1 cellular context compared by ENCODE assay signal in the genomic region with DNA sequence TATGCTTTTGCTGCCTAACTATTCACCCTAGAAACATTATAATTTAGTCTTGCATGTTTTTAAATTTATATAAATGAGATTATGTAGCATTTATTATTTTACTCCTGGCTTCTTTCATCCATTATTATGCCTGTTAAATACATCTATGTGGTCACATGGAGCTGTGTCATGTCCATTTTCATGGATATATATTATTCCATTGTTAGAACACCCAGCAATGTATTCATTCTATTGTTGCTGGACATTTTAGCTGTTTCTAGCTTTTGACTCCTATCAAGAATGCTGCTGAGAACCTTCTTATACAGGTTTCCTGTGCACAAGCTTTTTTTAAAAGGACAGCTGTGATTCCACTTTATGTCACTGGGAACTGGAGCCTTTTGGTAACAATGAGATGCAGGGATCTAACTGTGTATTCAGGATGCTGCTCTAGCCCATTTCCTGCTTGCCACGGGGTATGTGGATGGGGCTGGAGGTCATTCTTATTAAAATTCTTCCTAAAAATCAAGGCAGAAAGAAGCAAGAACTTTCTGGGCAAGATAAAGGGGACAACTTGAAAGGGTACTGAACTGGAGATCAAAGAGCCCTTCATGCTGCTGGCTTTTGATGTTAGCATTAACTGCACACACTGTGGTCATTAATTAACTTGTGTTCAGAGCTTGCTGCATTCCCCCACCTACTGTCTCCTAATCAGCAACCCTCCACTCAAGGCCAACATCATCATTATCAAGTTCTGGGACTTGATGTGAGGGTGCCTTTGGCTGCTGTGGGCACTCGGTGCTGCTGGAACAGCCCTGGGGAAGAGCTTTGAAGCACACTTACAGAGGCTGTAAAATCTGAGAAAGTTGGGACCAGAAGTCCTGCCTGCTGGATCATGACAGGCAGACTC.
TF ChIP-seq lines count a peak whose summit lies in the region.

No MANE protein-coding gene starts in this region.

TF ChIP-seq in HepG2, 621 proteins besides CTCF, POLR2A, EP300 and RAD21 (continued from another document and continues in another):
- TF ChIP-seq, protein P1, sequence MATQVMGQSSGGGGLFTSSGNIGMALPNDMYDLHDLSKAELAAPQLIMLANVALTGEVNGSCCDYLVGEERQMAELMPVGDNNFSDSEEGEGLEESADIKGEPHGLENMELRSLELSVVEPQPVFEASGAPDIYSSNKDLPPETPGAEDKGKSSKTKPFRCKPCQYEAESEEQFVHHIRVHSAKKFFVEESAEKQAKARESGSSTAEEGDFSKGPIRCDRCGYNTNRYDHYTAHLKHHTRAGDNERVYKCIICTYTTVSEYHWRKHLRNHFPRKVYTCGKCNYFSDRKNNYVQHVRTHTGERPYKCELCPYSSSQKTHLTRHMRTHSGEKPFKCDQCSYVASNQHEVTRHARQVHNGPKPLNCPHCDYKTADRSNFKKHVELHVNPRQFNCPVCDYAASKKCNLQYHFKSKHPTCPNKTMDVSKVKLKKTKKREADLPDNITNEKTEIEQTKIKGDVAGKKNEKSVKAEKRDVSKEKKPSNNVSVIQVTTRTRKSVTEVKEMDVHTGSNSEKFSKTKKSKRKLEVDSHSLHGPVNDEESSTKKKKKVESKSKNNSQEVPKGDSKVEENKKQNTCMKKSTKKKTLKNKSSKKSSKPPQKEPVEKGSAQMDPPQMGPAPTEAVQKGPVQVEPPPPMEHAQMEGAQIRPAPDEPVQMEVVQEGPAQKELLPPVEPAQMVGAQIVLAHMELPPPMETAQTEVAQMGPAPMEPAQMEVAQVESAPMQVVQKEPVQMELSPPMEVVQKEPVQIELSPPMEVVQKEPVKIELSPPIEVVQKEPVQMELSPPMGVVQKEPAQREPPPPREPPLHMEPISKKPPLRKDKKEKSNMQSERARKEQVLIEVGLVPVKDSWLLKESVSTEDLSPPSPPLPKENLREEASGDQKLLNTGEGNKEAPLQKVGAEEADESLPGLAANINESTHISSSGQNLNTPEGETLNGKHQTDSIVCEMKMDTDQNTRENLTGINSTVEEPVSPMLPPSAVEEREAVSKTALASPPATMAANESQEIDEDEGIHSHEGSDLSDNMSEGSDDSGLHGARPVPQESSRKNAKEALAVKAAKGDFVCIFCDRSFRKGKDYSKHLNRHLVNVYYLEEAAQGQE (IDR thresholded peaks at IDR 0.05; ENCODE audit: borderline replicate concordance in 1 of 2, low read depth in 1 of 2, low read length in 2 of 2) = peak in 1 of 2 experiments; percentile 48; a peak in 1 of 4 replicates
- TF ChIP-seq XRCC5 (optimal IDR thresholded peaks at IDR 0.05; ENCODE audit: low read length) = peak; percentile 66
- peak; percentile 10; the same call in 1 of the 2 replicates for TF ChIP-seq ZNF652 (CRISPR knock-in tag; IDR thresholded peaks at IDR 0.05; ENCODE audit: borderline replicate concordance, low read depth)
- TF ChIP-seq, protein P2, sequence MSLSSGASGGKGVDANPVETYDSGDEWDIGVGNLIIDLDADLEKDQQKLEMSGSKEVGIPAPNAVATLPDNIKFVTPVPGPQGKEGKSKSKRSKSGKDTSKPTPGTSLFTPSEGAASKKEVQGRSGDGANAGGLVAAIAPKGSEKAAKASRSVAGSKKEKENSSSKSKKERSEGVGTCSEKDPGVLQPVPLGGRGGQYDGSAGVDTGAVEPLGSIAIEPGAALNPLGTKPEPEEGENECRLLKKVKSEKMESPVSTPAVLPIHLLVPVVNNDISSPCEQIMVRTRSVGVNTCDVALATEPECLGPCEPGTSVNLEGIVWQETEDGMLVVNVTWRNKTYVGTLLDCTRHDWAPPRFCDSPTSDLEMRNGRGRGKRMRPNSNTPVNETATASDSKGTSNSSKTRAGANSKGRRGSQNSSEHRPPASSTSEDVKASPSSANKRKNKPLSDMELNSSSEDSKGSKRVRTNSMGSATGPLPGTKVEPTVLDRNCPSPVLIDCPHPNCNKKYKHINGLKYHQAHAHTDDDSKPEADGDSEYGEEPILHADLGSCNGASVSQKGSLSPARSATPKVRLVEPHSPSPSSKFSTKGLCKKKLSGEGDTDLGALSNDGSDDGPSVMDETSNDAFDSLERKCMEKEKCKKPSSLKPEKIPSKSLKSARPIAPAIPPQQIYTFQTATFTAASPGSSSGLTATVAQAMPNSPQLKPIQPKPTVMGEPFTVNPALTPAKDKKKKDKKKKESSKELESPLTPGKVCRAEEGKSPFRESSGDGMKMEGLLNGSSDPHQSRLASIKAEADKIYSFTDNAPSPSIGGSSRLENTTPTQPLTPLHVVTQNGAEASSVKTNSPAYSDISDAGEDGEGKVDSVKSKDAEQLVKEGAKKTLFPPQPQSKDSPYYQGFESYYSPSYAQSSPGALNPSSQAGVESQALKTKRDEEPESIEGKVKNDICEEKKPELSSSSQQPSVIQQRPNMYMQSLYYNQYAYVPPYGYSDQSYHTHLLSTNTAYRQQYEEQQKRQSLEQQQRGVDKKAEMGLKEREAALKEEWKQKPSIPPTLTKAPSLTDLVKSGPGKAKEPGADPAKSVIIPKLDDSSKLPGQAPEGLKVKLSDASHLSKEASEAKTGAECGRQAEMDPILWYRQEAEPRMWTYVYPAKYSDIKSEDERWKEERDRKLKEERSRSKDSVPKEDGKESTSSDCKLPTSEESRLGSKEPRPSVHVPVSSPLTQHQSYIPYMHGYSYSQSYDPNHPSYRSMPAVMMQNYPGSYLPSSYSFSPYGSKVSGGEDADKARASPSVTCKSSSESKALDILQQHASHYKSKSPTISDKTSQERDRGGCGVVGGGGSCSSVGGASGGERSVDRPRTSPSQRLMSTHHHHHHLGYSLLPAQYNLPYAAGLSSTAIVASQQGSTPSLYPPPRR (CRISPR knock-in tag; IDR thresholded peaks at IDR 0.05; ENCODE audit: borderline replicate concordance) = peak; percentile 97
- no peak for TF ChIP-seq FOXA1 (IDR thresholded peaks at IDR 0.05)
- TF ChIP-seq FOXA1 (CRISPR knock-in tag; IDR thresholded peaks at IDR 0.05) = peak; percentile 70
- peak; percentile 99 for TF ChIP-seq MIXL1 (CRISPR knock-in tag; IDR thresholded peaks at IDR 0.05)
- peak; percentile 80 for TF ChIP-seq ZNF781 (CRISPR knock-in tag; IDR thresholded peaks at IDR 0.05; ENCODE audit: borderline replicate concordance, not compliant biosample characterization)
- TF ChIP-seq ASH2L (IDR thresholded peaks at IDR 0.05; ENCODE audit: insufficient read length, low read depth, low read length) = peak; percentile 84
- TF ChIP-seq SCMH1 (CRISPR knock-in tag; IDR thresholded peaks at IDR 0.05; ENCODE audit: borderline replicate concordance) = no peak
- no peak for TF ChIP-seq SMAD9 (CRISPR knock-in tag; IDR thresholded peaks at IDR 0.05)
- TF ChIP-seq SMC3 (IDR thresholded peaks at IDR 0.05; ENCODE audit: low read length) = 0 out of 2 replicates have a peak, but pooled peaks have one; percentile 21
- TF ChIP-seq CENPT (CRISPR knock-in tag; IDR thresholded peaks at IDR 0.05; ENCODE audit: low read depth) = no peak
- no peak for TF ChIP-seq ZFP36 (IDR thresholded peaks at IDR 0.05; ENCODE audit: borderline replicate concordance, low read depth, low read length, partially characterized antibody)
- peak; percentile 96 for TF ChIP-seq REPIN1 (CRISPR knock-in tag; IDR thresholded peaks at IDR 0.05; ENCODE audit: borderline replicate concordance, low read depth)
- peak; percentile 74 for TF ChIP-seq ZNF3 (CRISPR knock-in tag; IDR thresholded peaks at IDR 0.05)
- peak; percentile 86; the same call in 1 of the 2 replicates for TF ChIP-seq DPF2 (CRISPR knock-in tag; IDR thresholded peaks at IDR 0.05; ENCODE audit: borderline replicate concordance, low read depth)
- TF ChIP-seq ZNF792 (CRISPR knock-in tag; IDR thresholded peaks at IDR 0.05) = peak; percentile 96
- TF ChIP-seq SOX5 (CRISPR knock-in tag; IDR thresholded peaks at IDR 0.05; ENCODE audit: borderline replicate concordance) = peak; percentile 98
- TF ChIP-seq ZBTB38 (CRISPR knock-in tag; IDR thresholded peaks at IDR 0.05) = 0 out of 2 replicates have a peak, but pooled peaks have one; percentile 36
- TF ChIP-seq MED13 (CRISPR knock-in tag; IDR thresholded peaks at IDR 0.05) = peak; percentile 97
- TF ChIP-seq ZBTB7B (CRISPR knock-in tag; IDR thresholded peaks at IDR 0.05) = peak; percentile 74; the same call in 1 of the 2 replicates
- TF ChIP-seq KDM6A (CRISPR knock-in tag; IDR thresholded peaks at IDR 0.05; ENCODE audit: low read depth) = peak; percentile 87
- TF ChIP-seq CBX5 (CRISPR knock-in tag; IDR thresholded peaks at IDR 0.05; ENCODE audit: borderline replicate concordance) = peak; percentile 96
- peak; percentile 76; the same call in 1 of the 2 replicates for TF ChIP-seq YEATS2 (CRISPR knock-in tag; IDR thresholded peaks at IDR 0.05; ENCODE audit: borderline replicate concordance)
- peak; percentile 79; the same call in 1 of the 2 replicates for TF ChIP-seq SIX1 (CRISPR knock-in tag; IDR thresholded peaks at IDR 0.05; ENCODE audit: borderline replicate concordance)
- TF ChIP-seq HNF4G (IDR thresholded peaks at IDR 0.05; ENCODE audit: borderline replicate concordance, low read depth, low read length) = peak; percentile 72; the same call in 1 of the 2 replicates
- peak; percentile 37; the same call in 1 of the 2 replicates for TF ChIP-seq HNF4G (CRISPR knock-in tag; IDR thresholded peaks at IDR 0.05; ENCODE audit: borderline replicate concordance, low read depth)
- TF ChIP-seq, protein P3, sequence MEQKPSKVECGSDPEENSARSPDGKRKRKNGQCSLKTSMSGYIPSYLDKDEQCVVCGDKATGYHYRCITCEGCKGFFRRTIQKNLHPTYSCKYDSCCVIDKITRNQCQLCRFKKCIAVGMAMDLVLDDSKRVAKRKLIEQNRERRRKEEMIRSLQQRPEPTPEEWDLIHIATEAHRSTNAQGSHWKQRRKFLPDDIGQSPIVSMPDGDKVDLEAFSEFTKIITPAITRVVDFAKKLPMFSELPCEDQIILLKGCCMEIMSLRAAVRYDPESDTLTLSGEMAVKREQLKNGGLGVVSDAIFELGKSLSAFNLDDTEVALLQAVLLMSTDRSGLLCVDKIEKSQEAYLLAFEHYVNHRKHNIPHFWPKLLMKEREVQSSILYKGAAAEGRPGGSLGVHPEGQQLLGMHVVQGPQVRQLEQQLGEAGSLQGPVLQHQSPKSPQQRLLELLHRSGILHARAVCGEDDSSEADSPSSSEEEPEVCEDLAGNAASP (CRISPR knock-in tag; IDR thresholded peaks at IDR 0.05; ENCODE audit: borderline replicate concordance) = peak; percentile 78; the same call in 1 of the 2 replicates
- peak; percentile 90 for TF ChIP-seq POLR2G (IDR thresholded peaks at IDR 0.05; ENCODE audit: low read depth, low read length)
- TF ChIP-seq, protein P4, sequence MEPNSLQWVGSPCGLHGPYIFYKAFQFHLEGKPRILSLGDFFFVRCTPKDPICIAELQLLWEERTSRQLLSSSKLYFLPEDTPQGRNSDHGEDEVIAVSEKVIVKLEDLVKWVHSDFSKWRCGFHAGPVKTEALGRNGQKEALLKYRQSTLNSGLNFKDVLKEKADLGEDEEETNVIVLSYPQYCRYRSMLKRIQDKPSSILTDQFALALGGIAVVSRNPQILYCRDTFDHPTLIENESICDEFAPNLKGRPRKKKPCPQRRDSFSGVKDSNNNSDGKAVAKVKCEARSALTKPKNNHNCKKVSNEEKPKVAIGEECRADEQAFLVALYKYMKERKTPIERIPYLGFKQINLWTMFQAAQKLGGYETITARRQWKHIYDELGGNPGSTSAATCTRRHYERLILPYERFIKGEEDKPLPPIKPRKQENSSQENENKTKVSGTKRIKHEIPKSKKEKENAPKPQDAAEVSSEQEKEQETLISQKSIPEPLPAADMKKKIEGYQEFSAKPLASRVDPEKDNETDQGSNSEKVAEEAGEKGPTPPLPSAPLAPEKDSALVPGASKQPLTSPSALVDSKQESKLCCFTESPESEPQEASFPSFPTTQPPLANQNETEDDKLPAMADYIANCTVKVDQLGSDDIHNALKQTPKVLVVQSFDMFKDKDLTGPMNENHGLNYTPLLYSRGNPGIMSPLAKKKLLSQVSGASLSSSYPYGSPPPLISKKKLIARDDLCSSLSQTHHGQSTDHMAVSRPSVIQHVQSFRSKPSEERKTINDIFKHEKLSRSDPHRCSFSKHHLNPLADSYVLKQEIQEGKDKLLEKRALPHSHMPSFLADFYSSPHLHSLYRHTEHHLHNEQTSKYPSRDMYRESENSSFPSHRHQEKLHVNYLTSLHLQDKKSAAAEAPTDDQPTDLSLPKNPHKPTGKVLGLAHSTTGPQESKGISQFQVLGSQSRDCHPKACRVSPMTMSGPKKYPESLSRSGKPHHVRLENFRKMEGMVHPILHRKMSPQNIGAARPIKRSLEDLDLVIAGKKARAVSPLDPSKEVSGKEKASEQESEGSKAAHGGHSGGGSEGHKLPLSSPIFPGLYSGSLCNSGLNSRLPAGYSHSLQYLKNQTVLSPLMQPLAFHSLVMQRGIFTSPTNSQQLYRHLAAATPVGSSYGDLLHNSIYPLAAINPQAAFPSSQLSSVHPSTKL (CRISPR knock-in tag; IDR thresholded peaks at IDR 0.05) = peak; percentile 99
- peak; percentile 98 for TF ChIP-seq SALL1 (CRISPR knock-in tag; IDR thresholded peaks at IDR 0.05)
- TF ChIP-seq, protein P5, sequence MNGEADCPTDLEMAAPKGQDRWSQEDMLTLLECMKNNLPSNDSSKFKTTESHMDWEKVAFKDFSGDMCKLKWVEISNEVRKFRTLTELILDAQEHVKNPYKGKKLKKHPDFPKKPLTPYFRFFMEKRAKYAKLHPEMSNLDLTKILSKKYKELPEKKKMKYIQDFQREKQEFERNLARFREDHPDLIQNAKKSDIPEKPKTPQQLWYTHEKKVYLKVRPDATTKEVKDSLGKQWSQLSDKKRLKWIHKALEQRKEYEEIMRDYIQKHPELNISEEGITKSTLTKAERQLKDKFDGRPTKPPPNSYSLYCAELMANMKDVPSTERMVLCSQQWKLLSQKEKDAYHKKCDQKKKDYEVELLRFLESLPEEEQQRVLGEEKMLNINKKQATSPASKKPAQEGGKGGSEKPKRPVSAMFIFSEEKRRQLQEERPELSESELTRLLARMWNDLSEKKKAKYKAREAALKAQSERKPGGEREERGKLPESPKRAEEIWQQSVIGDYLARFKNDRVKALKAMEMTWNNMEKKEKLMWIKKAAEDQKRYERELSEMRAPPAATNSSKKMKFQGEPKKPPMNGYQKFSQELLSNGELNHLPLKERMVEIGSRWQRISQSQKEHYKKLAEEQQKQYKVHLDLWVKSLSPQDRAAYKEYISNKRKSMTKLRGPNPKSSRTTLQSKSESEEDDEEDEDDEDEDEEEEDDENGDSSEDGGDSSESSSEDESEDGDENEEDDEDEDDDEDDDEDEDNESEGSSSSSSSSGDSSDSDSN (CRISPR knock-in tag; IDR thresholded peaks at IDR 0.05) = peak; percentile 37; the same call in 1 of the 2 replicates
- peak; percentile 90; the same call in 1 of the 2 replicates for TF ChIP-seq SMYD3 (CRISPR knock-in tag; IDR thresholded peaks at IDR 0.05)
- 0 out of 2 replicates have a peak, but pooled peaks have one; percentile 69 for TF ChIP-seq ZNF230 (CRISPR knock-in tag; IDR thresholded peaks at IDR 0.05)
- 0 out of 2 replicates have a peak, but pooled peaks have one; percentile 48 for TF ChIP-seq ESRRA (CRISPR knock-in tag; IDR thresholded peaks at IDR 0.05; ENCODE audit: low read depth)
